ENCODE assay signal across 1 cellular context in the genomic region with DNA sequence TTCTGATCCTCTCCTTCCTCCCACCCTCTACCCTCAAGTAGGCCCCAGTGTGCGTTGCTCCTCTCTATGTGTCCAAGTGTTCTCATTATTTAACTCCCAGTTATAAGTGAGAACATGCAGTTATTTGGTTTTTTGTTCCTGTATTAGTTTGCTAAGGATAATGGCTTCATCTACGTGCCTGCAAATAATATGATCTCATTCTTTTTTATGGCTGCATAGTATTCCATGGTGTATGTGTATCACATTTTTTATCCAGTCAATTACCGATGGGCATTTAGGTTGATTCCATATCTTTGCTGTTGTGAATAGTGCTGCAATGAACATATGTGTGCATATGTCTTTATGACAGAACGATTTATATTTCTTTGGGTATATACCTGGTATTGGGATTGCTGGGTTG.
TF ChIP-seq lines count a peak whose summit lies in the region.

No MANE protein-coding gene starts in this region.

TF ChIP-seq in IMR-90, 13 proteins besides CTCF, POLR2A, EP300 and RAD21:
- no peak for TF ChIP-seq RCOR1 (IDR thresholded peaks at IDR 0.05; ENCODE audit: insufficient replicate concordance, low read length)
- TF ChIP-seq, protein P1, sequence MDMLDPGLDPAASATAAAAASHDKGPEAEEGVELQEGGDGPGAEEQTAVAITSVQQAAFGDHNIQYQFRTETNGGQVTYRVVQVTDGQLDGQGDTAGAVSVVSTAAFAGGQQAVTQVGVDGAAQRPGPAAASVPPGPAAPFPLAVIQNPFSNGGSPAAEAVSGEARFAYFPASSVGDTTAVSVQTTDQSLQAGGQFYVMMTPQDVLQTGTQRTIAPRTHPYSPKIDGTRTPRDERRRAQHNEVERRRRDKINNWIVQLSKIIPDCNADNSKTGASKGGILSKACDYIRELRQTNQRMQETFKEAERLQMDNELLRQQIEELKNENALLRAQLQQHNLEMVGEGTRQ (IDR thresholded peaks at IDR 0.05; ENCODE audit: low read depth, low read length), result no peak
- no peak for TF ChIP-seq RFX5 (IDR thresholded peaks at IDR 0.05; ENCODE audit: low read depth, low read length)
- TF ChIP-seq MAZ (IDR thresholded peaks at IDR 0.05; ENCODE audit: borderline replicate concordance, low read depth, low read length), result no peak
- TF ChIP-seq, protein P2, sequence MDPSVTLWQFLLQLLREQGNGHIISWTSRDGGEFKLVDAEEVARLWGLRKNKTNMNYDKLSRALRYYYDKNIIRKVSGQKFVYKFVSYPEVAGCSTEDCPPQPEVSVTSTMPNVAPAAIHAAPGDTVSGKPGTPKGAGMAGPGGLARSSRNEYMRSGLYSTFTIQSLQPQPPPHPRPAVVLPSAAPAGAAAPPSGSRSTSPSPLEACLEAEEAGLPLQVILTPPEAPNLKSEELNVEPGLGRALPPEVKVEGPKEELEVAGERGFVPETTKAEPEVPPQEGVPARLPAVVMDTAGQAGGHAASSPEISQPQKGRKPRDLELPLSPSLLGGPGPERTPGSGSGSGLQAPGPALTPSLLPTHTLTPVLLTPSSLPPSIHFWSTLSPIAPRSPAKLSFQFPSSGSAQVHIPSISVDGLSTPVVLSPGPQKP (IDR thresholded peaks at IDR 0.05; ENCODE audit: borderline replicate concordance, low read depth, low read length), result no peak
- TF ChIP-seq MXI1 (IDR thresholded peaks at IDR 0.05; ENCODE audit: borderline replicate concordance, low read depth, low read length), result no peak
- TF ChIP-seq BHLHE40 (IDR thresholded peaks at IDR 0.05; ENCODE audit: low read depth, low read length), result no peak
- no peak for TF ChIP-seq CEBPB (IDR thresholded peaks at IDR 0.05; ENCODE audit: low read depth, low read length)
- TF ChIP-seq SMC3 (IDR thresholded peaks at IDR 0.05; ENCODE audit: low read depth, low read length), result no peak
- no peak for TF ChIP-seq MAFK (IDR thresholded peaks at IDR 0.05; ENCODE audit: low read depth, low read length)
- no peak for TF ChIP-seq FOS (IDR thresholded peaks at IDR 0.05; ENCODE audit: low read depth, low read length)
- no peak for TF ChIP-seq NFE2L2 (IDR thresholded peaks at IDR 0.05; ENCODE audit: low read depth, low read length)
- no peak for TF ChIP-seq CHD1 (IDR thresholded peaks at IDR 0.05; ENCODE audit: low read depth, low read length)
